In the genomic region with DNA sequence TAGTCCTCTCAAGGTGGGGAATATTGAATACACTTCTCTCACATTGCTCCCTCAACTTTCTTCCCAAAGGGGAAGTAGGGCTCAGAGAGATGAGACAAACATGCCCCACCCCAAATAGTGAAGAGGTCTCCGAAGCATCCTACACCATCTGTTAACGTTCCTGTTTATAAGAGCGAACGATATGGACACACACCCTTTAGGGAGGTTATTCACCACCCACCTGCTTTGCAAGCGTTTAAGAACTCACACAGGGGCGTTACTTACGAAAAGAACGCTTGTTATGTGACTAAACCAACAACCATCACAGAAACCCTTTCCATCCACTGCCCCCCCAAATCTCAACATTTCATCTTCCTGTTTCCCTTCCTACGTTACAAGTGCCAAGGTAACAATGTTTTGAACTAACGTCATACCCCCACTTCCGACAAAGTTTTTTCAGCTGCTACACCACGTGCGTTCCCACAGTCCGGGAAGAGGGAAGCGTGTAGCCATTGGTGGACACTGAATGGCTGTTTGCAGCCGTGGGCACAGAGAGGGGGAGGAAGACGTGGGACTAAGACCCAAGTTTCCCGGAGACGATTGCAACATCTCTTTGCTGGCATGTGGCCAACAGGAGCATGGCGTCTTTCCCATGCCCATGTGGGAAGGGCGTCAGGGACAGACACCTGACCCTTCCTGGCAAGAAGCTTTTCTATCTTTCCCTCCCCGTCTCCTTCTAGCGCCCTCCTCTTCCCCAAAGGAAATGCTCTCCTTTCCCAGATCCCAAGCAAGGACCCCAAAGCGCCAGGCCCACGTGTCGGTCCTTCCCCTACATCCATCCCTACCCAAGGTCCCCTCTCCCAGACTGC, we compare ENCODE assay signal across 8 cellular contexts. TPM values are rescaled to one million over a fixed set of nuclear protein-coding genes. Genes with fewer than 3 reads are reported as not detected.
DNase-seq lines count a peak whose midpoint lies in the region; ATAC-seq, FAIRE-seq and TF ChIP-seq lines count a peak whose summit lies in the region.

No MANE protein-coding gene starts in this region.

- in situ Hi-C loops in K562 (cut with MboI) = no loop called here

- peaks cover 10% of the 10 kb centered on the region for H3K4me1 ChIP-seq in CD4-positive, CD25-positive, alpha-beta regulatory T cell (ENCODE audit: control insufficient read depth, insufficient read depth, low read length, poor library complexity, severe bottlenecking)
- peaks cover 0 to 3% of the 10 kb centered on the region in 2 experiments; a peak in 1 of 5 replicates for H3K4me1 ChIP-seq in K562 (replicated peaks in 1 of 2; ENCODE audit: control insufficient read depth in 2 of 2, insufficient read depth in 2 of 2, low read length in 2 of 2)

- H3K9me1 ChIP-seq in K562 (ENCODE audit: control insufficient read depth, insufficient read depth, low read length) = no peaks in the 10 kb centered on the region

- no peaks in the 10 kb centered on the region for H3K36me3 ChIP-seq in CD4-positive, CD25-positive, alpha-beta regulatory T cell (ENCODE audit: control insufficient read depth, insufficient read depth, low read length)
- H3K36me3 ChIP-seq in KOPT-K1 (ENCODE audit: insufficient read depth, low read length) (peaks cover 2% of the 10 kb centered on the region), K562 (ENCODE audit: control insufficient read depth, insufficient read depth, low read length) (peaks cover 31% of the 10 kb centered on the region; the same call in 2 of the 3 replicates)

- peak overlapping the region; percentile 26 to 90 (median 87) for H3K27ac Mint-ChIP-seq in CD4-positive, CD25-positive, alpha-beta regulatory T cell
- peak overlapping the region; percentile 92 for H3K27ac Mint-ChIP-seq in T-helper 1 cell treated with Interleukin-12 subunit alpha and Interleukin-12 subunit beta and Interleukin-4 antibody, amounts not matched to agents 30 μg/mL and 1 μg/mL, for 36 hours

- peaks cover 79% of the 10 kb centered on the region for H3K27me3 Mint-ChIP-seq in CD4-positive, CD25-positive, alpha-beta regulatory T cell
- peaks cover 34% of the 10 kb centered on the region for H3K27me3 Mint-ChIP-seq in T-helper 1 cell treated with Interleukin-12 subunit alpha and Interleukin-12 subunit beta and Interleukin-4 antibody, amounts not matched to agents 30 μg/mL and 1 μg/mL, for 36 hours (ENCODE audit: low read depth)

- peaks cover 56% of the 10 kb centered on the region for H3K27me3 ChIP-seq in CD4-positive, CD25-positive, alpha-beta regulatory T cell (ENCODE audit: control insufficient read depth, insufficient read depth, low read length)
- H3K27me3 ChIP-seq in K562 (ENCODE audit: control insufficient read depth in 2 of 2, insufficient read depth in 2 of 2, low read length in 2 of 2) = no peaks in the 10 kb centered on the region

- H3K4me3 ChIP-seq in CD4-positive, CD25-positive, alpha-beta regulatory T cell (ENCODE audit: low read depth, low read length) = peak overlapping the region; percentile 52
- H3K4me3 ChIP-seq in K562 = peak overlapping the region; percentile 89
- H3K4me3 ChIP-seq in retinal pigment epithelial cell (ENCODE audit: low read length) = peak overlapping the region; percentile 92

- intact Hi-C loops in K562 (cut with micrococcal nuclease) = no loop called here

- peak overlapping the region; percentile 96 for H3K4me2 ChIP-seq in K562 (ENCODE audit: insufficient read depth, low read length)

- POLR2A ChIA-PET in K562 (lab: Yijun Ruan, JAX) = interaction anchor here (0.6 to 1.0 kb wide), 4 partner anchors 10 to 509 kb away, joined by 3 read pairs; a partner anchor contains a TSS

- TF ChIP-seq CTCF in K562 (IDR thresholded peaks at IDR 0.05 in 2 of 3, conservative IDR thresholded peaks at IDR 0.05 in 1 of 3; ENCODE audit: insufficient read depth in 2 of 3, low read depth in 1 of 3, low read length in 3 of 3) = 0 out of 6 replicates have a peak, but pooled peaks of 1 of the 3 experiments have one; percentile 13
- no peak for TF ChIP-seq CTCF in retinal pigment epithelial cell (conservative IDR thresholded peaks at IDR 0.05; ENCODE audit: low read depth, low read length)

- H3K27ac ChIP-seq in CD4-positive, CD25-positive, alpha-beta regulatory T cell (ENCODE audit: insufficient read depth, low read length, poor library complexity, severe bottlenecking) = no peak overlapping the region
- H3K27ac ChIP-seq in KOPT-K1 (ENCODE audit: low read depth, low read length, poor library complexity, severe bottlenecking) (peak overlapping the region; percentile 42), K562 (ENCODE audit: extremely low read depth, low read depth, low read length) (peak overlapping the region; percentile 83)

- TF ChIP-seq POLR2A in K562 (conservative IDR thresholded peaks at IDR 0.05) = peak; percentile 54; the same call in 1 of the 2 replicates

- peaks cover 67% of the 10 kb centered on the region for H3K79me2 ChIP-seq in K562 (ENCODE audit: control insufficient read depth, insufficient read depth, low read length)

- peaks cover 0 to 1% (median 0%) of the 10 kb centered on the region in 7 donors for H3K9me3 Mint-ChIP-seq in CD4-positive, CD25-positive, alpha-beta regulatory T cell
- no peaks in the 10 kb centered on the region for H3K9me3 Mint-ChIP-seq in T-helper 1 cell treated with Interleukin-12 subunit alpha and Interleukin-12 subunit beta and Interleukin-4 antibody, amounts not matched to agents 30 μg/mL and 1 μg/mL, for 36 hours

- H3K9me3 ChIP-seq in CD4-positive, CD25-positive, alpha-beta regulatory T cell (ENCODE audit: control insufficient read depth in 2 of 2, low read length in 2 of 2) = no peaks in the 10 kb centered on the region
- H3K9me3 ChIP-seq in KOPT-K1 (ENCODE audit: insufficient read depth, low read length, poor library complexity, severe bottlenecking) (no peaks in the 10 kb centered on the region), K562 (replicated peaks; ENCODE audit: control insufficient read depth, insufficient read depth, low read depth, low read length) (no peaks in the 10 kb centered on the region)

- peak; percentile 34 to 48 for ATAC-seq in CD4-positive, CD25-positive, alpha-beta regulatory T cell (ENCODE audit: low read depth in 2 of 2)
- peak; percentile 36 for ATAC-seq in GM21526 (IDR thresholded peaks at IDR 0.05; ENCODE audit: low FRiP score, unreplicated experiment)
- ATAC-seq in K562 = peak; percentile 65

- BruUV-seq in K562 (replicated peaks; lab: Mats Ljungman, UMichigan) = TSS peak; percentile 41

- DNase-seq in CD4-positive, CD25-positive, alpha-beta regulatory T cell = peak in 2 of 3 donors; percentile 52 to 60
- DNase-seq in K562 (ENCODE audit: extremely low read depth in 1 of 4, low spot score in 3 of 4) = peak; percentile 29 to 69 (median 40)
- DNase-seq in hypothalamus (lab: John Stamatoyannopoulos, UW) = peak in 49 of 51 donors; percentile 16 to 91 (median 66)
- DNase-seq in retinal pigment epithelial cell (ENCODE audit: low read depth) = peak; percentile 95
- DNase-seq in NK-92 treated with Interleukin-12 subunit alpha and Interleukin-12 subunit beta, amount 100 ng/mL, for 24 hours (lab: John Stamatoyannopoulos, UW) = no peak

- 0 out of 2 replicates have a peak, but pooled peaks cover 6% of the 10 kb centered on the region for H4K20me1 ChIP-seq in K562 (replicated peaks; ENCODE audit: control insufficient read depth, insufficient read depth, low read length)

- H3K4me3 Mint-ChIP-seq in CD4-positive, CD25-positive, alpha-beta regulatory T cell = peak overlapping the region; percentile 83 to 88 (median 85)
- H3K4me3 Mint-ChIP-seq in T-helper 1 cell treated with Interleukin-12 subunit alpha and Interleukin-12 subunit beta and Interleukin-4 antibody, amounts not matched to agents 30 μg/mL and 1 μg/mL, for 36 hours = peak overlapping the region; percentile 94

- no peak; the same call in 1 of the 2 replicates for TF ChIP-seq EP300 in K562 (IDR thresholded peaks at IDR 0.05; ENCODE audit: low read length)

- CTCF ChIA-PET in K562 (lab: Yijun Ruan, JAX; ENCODE audit: low intra/inter-chr PET ratio) = interaction anchor here (0.9 kb wide), 1 partner anchor 28 kb away, joined by 5 read pairs; no protein-coding TSS in a partner anchor

- H3K36me3 Mint-ChIP-seq in CD4-positive, CD25-positive, alpha-beta regulatory T cell = no peaks in the 10 kb centered on the region
- peaks cover 9% of the 10 kb centered on the region for H3K36me3 Mint-ChIP-seq in T-helper 1 cell treated with Interleukin-12 subunit alpha and Interleukin-12 subunit beta and Interleukin-4 antibody, amounts not matched to agents 30 μg/mL and 1 μg/mL, for 36 hours (ENCODE audit: low read depth)

- 0% methylated on average over 18 of the region's 26 CpGs for WGBS in K562 (ENCODE audit: insufficient coverage, low coverage, missing lambda C conversion rate)

- H3K9ac ChIP-seq in K562 (ENCODE audit: insufficient read depth in 1 of 2, low read depth in 2 of 2, low read length in 2 of 2) = peak overlapping the region; percentile 88 to 96

- H3K4me1 Mint-ChIP-seq in CD4-positive, CD25-positive, alpha-beta regulatory T cell = peaks cover 0 to 17% (median 10%) of the 10 kb centered on the region in 4 donors
- H3K4me1 Mint-ChIP-seq in T-helper 1 cell treated with Interleukin-12 subunit alpha and Interleukin-12 subunit beta and Interleukin-4 antibody, amounts not matched to agents 30 μg/mL and 1 μg/mL, for 36 hours (ENCODE audit: low read depth) = peaks cover 28% of the 10 kb centered on the region

- peak; percentile 89 for FAIRE-seq in K562 (lab: Jason Lieb, UNC)

- no peak for TF ChIP-seq RAD21 in K562 (CRISPR knock-in tag; conservative IDR thresholded peaks at IDR 0.05 in 1 of 2, IDR thresholded peaks at IDR 0.05 in 1 of 2)

- H2AFZ ChIP-seq in K562 (ENCODE audit: low read depth, low read length) = peak overlapping the region; percentile 86

RNA-seq across cellular contexts. Expression of a gene that starts 1.2 kb away (rescaled TPM):
- total RNA-seq in CD4-positive, CD25-positive, alpha-beta regulatory T cell = 12.2 TPM
- 1 to 10 TPM; 2.3 to 5.2 (median 3.2) TPM for polyA plus RNA-seq in CD4-positive, CD25-positive, alpha-beta regulatory T cell
- 51.3 and 79.8 TPM in 2 replicates for total RNA-seq in K562 (2011; cell fraction: chromatin; rRNA removed; ENCODE audit: low replicate concordance)
- total RNA-seq in K562 (2011; cell fraction: nucleolus; rRNA removed) = 31.9 and 37.2 TPM in 2 replicates
- total RNA-seq in K562 (2011; cell fraction: nucleoplasm; rRNA removed) = 53.0 and 69.2 TPM in 2 replicates
- total RNA-seq in K562 (2014; rRNA removed) (81.5 and 129 TPM in 2 replicates), K562 (2014; rRNA removed; fragmentation: Illumina TruSeq; extraction: Trizol) (86.4 and 100 TPM in 2 replicates), K562 (2015; rRNA removed; fragmentation: Illumina TruSeq; extraction: Trizol) (72.3 and 75.3 TPM in 2 replicates), K562 (2021) (196 and 210 TPM in 2 replicates)
- polyA plus RNA-seq in K562 (2011; rRNA removed) (36.7 and 64.4 TPM in 2 replicates), K562 (2014; fragmentation: Illumina TruSeq; extraction: Trizol) (193 and 239 TPM in 2 replicates), K562 (2014; fragmentation: Nextera tagmentation; extraction: Ambion mirVana) (10 to 100 TPM; 47.0 to 51.2 TPM), K562 (2014; rRNA removed) (89.2 and 107 TPM in 2 replicates)
- 55.8 and 69.1 TPM in 2 replicates for polyA plus RNA-seq in K562 (2011; cell fraction: cytosol; rRNA removed)
- 124 and 194 TPM in 2 replicates for polyA plus RNA-seq in K562 (2011; cell fraction: nucleus; rRNA removed)
- 94.8 and 138 TPM in 2 replicates for polyA plus RNA-seq in K562 (2012)
- 34.6 and 42.5 TPM in 2 replicates for polyA minus RNA-seq in K562 (2011; rRNA and poly(A)+ RNA removed)
- polyA minus RNA-seq in K562 (2011; cell fraction: cytosol; rRNA and poly(A)+ RNA removed) = 42.3 and 61.3 TPM in 2 replicates
- polyA minus RNA-seq in K562 (2011; cell fraction: nucleus; rRNA and poly(A)+ RNA removed) = 64.6 and 92.0 TPM in 2 replicates

RNA-seq across cellular contexts. Expression of a gene that starts 48.0 kb away (rescaled TPM):
- total RNA-seq in CD4-positive, CD25-positive, alpha-beta regulatory T cell = not detected
- polyA plus RNA-seq in CD4-positive, CD25-positive, alpha-beta regulatory T cell = not detected
- 0.14 and 1.1 TPM in 2 replicates for total RNA-seq in K562 (2011; cell fraction: chromatin; rRNA removed; ENCODE audit: low replicate concordance)
- total RNA-seq in K562 (2011; cell fraction: nucleolus; rRNA removed) = 0.17 and 0.66 TPM in 2 replicates
- 0.23 and 0.81 TPM in 2 replicates for total RNA-seq in K562 (2011; cell fraction: nucleoplasm; rRNA removed)
- total RNA-seq in K562 (2014; rRNA removed) (0.16 and 0.64 TPM in 2 replicates), K562 (2014; rRNA removed; fragmentation: Illumina TruSeq; extraction: Trizol) (0.38 and 1.1 TPM in 2 replicates), K562 (2015; rRNA removed; fragmentation: Illumina TruSeq; extraction: Trizol) (0.34 and 1.8 TPM in 2 replicates), K562 (2021) (0.31 and 0.95 TPM in 2 replicates)
- polyA plus RNA-seq in K562 (2011; rRNA removed) (0.31 and 0.38 TPM in 2 replicates), K562 (2014; fragmentation: Illumina TruSeq; extraction: Trizol) (0.36 and 0.56 TPM in 2 replicates), K562 (2014; fragmentation: Nextera tagmentation; extraction: Ambion mirVana) (under 1 TPM; 0.44 to 0.67 TPM), K562 (2014; rRNA removed) (0.11 and 0.46 TPM in 2 replicates)
- polyA plus RNA-seq in K562 (2011; cell fraction: cytosol; rRNA removed) = 0.13 TPM in 2 replicates
- polyA plus RNA-seq in K562 (2011; cell fraction: nucleus; rRNA removed) = 0.18 and 1.1 TPM in 2 replicates
- 0.24 and 0.40 TPM in 2 replicates for polyA plus RNA-seq in K562 (2012)
- 0.18 and 1.4 TPM in 2 replicates for polyA minus RNA-seq in K562 (2011; rRNA and poly(A)+ RNA removed)
- polyA minus RNA-seq in K562 (2011; cell fraction: cytosol; rRNA and poly(A)+ RNA removed) = not detected in 2 replicates
- polyA minus RNA-seq in K562 (2011; cell fraction: nucleus; rRNA and poly(A)+ RNA removed) = 0.13 TPM in 1 of 2 replicates, not detected in the other
